In the genomic region with DNA sequence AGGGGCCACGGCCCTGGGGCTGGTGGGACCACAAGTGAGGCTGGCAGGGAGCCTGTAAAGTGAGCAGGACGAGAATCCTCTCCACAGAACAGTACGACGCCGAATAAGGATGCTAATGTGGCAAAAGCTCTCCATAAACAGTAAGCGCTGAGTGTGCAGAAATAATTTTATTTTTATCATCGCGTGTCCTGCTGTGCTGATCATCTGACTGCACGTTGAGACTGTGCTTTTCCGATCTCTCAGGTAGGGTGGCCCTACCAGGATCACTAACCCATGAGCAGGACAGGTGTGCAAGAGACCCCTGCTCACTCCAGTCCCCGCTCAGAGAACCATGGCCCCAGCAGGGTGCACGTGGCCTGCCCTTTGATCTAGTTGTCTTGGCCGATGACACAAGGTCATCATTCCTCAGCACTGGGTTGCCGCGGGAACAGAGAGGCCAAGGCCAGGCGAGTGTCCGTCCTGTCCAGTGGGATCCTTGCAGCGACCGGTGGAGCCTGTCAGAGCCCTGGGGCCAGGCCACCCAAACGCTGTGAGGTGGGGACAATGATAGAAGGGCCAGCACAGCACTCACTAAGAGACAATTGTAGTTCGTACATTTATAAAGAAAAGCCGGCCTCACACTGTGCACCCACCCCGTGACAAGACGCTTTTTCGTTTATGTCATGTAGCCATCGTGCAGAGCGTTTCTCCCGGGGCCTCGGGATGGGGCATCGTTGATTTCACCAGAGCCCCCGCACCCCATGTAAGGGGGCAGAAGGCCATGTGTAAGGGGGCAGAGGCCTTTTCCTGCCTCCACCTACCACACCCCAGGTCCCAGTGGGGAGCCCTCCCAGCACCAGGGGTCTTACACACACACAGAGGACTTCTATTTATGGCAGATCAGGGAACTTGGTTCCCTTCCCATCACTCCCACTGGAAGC, we compare ENCODE assay signal across 1 cellular context.
TF ChIP-seq lines count a peak whose summit lies in the region.

No MANE protein-coding gene starts in this region.

TF ChIP-seq in HepG2, 621 proteins besides CTCF, POLR2A, EP300 and RAD21 (continued from another document and continues in another):
- TF ChIP-seq ZNF782 (CRISPR knock-in tag; IDR thresholded peaks at IDR 0.05; ENCODE audit: borderline replicate concordance) = peak; percentile 50; the same call in 1 of the 2 replicates
- TF ChIP-seq DPF2 (CRISPR knock-in tag; IDR thresholded peaks at IDR 0.05; ENCODE audit: borderline replicate concordance, low read depth) = peak; percentile 40; the same call in 1 of the 2 replicates
- peak; percentile 91 for TF ChIP-seq HNF4A (CRISPR knock-in tag; IDR thresholded peaks at IDR 0.05)
- no peak for TF ChIP-seq NFIB (CRISPR knock-in tag; IDR thresholded peaks at IDR 0.05; ENCODE audit: borderline replicate concordance)
- peak; percentile 78 for TF ChIP-seq TCF7 (IDR thresholded peaks at IDR 0.05; ENCODE audit: low read depth)
- TF ChIP-seq ZNF329 (CRISPR knock-in tag; IDR thresholded peaks at IDR 0.05; ENCODE audit: low read depth) = no peak
- 0 out of 2 replicates have a peak, but pooled peaks have one; percentile 37 for TF ChIP-seq ZNF761 (CRISPR knock-in tag; conservative IDR thresholded peaks at IDR 0.05)
- TF ChIP-seq FOXA3 (CRISPR knock-in tag; IDR thresholded peaks at IDR 0.05) = peak; percentile 70
- TF ChIP-seq ZNF614 (CRISPR knock-in tag; IDR thresholded peaks at IDR 0.05; ENCODE audit: borderline replicate concordance) = peak; percentile 71; the same call in 1 of the 2 replicates
- no peak for TF ChIP-seq SOX13 (IDR thresholded peaks at IDR 0.05)
- peak in 1 of 2 experiments; percentile 72; a peak in 2 of 4 replicates for TF ChIP-seq SOX13 (CRISPR knock-in tag; conservative IDR thresholded peaks at IDR 0.05 in 1 of 2, IDR thresholded peaks at IDR 0.05 in 1 of 2)
- TF ChIP-seq ZNF703 (CRISPR knock-in tag; IDR thresholded peaks at IDR 0.05; ENCODE audit: borderline replicate concordance) = no peak
- TF ChIP-seq ZFX (CRISPR knock-in tag; IDR thresholded peaks at IDR 0.05; ENCODE audit: low read depth) = peak; percentile 64
- TF ChIP-seq MYC (CRISPR knock-in tag; IDR thresholded peaks at IDR 0.05; ENCODE audit: borderline replicate concordance) = peak; percentile 70; the same call in 1 of the 2 replicates
- no peak for TF ChIP-seq TRAFD1 (CRISPR knock-in tag; IDR thresholded peaks at IDR 0.05; ENCODE audit: borderline replicate concordance)
- TF ChIP-seq MTA1 (CRISPR knock-in tag; IDR thresholded peaks at IDR 0.05; ENCODE audit: borderline replicate concordance) = 0 out of 2 replicates have a peak, but pooled peaks have one; percentile 39
- 0 out of 2 replicates have a peak, but pooled peaks have one; percentile 32 for TF ChIP-seq THAP7 (CRISPR knock-in tag; IDR thresholded peaks at IDR 0.05)
- 0 out of 2 replicates have a peak, but pooled peaks have one; percentile 29 for TF ChIP-seq ZSCAN21 (CRISPR knock-in tag; IDR thresholded peaks at IDR 0.05; ENCODE audit: borderline replicate concordance)
- peak; percentile 71; the same call in 1 of the 2 replicates for TF ChIP-seq ZNF121 (CRISPR knock-in tag; IDR thresholded peaks at IDR 0.05)
- no peak for TF ChIP-seq KDM5A (IDR thresholded peaks at IDR 0.05; ENCODE audit: borderline replicate concordance, low read length)
- TF ChIP-seq PREB (CRISPR knock-in tag; IDR thresholded peaks at IDR 0.05) = no peak
- TF ChIP-seq SMC3 (IDR thresholded peaks at IDR 0.05; ENCODE audit: low read length) = no peak
- TF ChIP-seq ZNF747 (CRISPR knock-in tag; IDR thresholded peaks at IDR 0.05; ENCODE audit: borderline replicate concordance) = no peak
- peak; percentile 90; the same call in 1 of the 2 replicates for TF ChIP-seq ZBTB4 (CRISPR knock-in tag; IDR thresholded peaks at IDR 0.05; ENCODE audit: borderline replicate concordance)
- TF ChIP-seq, protein P1, sequence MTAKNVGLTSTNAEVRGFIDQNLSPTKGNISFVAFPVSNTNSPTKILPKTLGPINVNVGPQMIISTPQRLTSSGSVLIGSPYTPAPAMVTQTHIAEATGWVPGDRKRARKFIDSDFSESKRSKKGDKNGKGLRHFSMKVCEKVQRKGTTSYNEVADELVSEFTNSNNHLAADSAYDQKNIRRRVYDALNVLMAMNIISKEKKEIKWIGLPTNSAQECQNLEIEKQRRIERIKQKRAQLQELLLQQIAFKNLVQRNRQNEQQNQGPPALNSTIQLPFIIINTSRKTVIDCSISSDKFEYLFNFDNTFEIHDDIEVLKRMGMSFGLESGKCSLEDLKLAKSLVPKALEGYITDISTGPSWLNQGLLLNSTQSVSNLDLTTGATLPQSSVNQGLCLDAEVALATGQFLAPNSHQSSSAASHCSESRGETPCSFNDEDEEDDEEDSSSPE (CRISPR knock-in tag; IDR thresholded peaks at IDR 0.05) = peak; percentile 63; the same call in 1 of the 2 replicates
- TF ChIP-seq ZNF563 (CRISPR knock-in tag; IDR thresholded peaks at IDR 0.05) = no peak
- no peak for TF ChIP-seq ZNF790 (CRISPR knock-in tag; IDR thresholded peaks at IDR 0.05; ENCODE audit: borderline replicate concordance)
- 0 out of 2 replicates have a peak, but pooled peaks have one; percentile 19 for TF ChIP-seq ZNF501 (CRISPR knock-in tag; IDR thresholded peaks at IDR 0.05)
- TF ChIP-seq ZBTB20 (CRISPR knock-in tag; IDR thresholded peaks at IDR 0.05; ENCODE audit: borderline replicate concordance, low read depth) = peak; percentile 39; the same call in 1 of the 2 replicates
- no peak for TF ChIP-seq ZHX1 (CRISPR knock-in tag; IDR thresholded peaks at IDR 0.05; ENCODE audit: low read depth)
- peak; percentile 52; the same call in 1 of the 2 replicates for TF ChIP-seq ZMYM3 (CRISPR knock-in tag; IDR thresholded peaks at IDR 0.05)
- 0 out of 2 replicates have a peak, but pooled peaks have one; percentile 45 for TF ChIP-seq ZZZ3 (CRISPR knock-in tag; IDR thresholded peaks at IDR 0.05; ENCODE audit: borderline replicate concordance)
- TF ChIP-seq DBP (CRISPR knock-in tag; IDR thresholded peaks at IDR 0.05; ENCODE audit: not compliant biosample characterization) = no peak
- 0 out of 2 replicates have a peak, but pooled peaks have one; percentile 32 for TF ChIP-seq THAP11 (CRISPR knock-in tag; IDR thresholded peaks at IDR 0.05)
- peak; percentile 30; the same call in 1 of the 2 replicates for TF ChIP-seq MEIS1 (CRISPR knock-in tag; IDR thresholded peaks at IDR 0.05; ENCODE audit: borderline replicate concordance)
- TF ChIP-seq TFE3 (CRISPR knock-in tag; IDR thresholded peaks at IDR 0.05) = peak; percentile 83
- peak; percentile 87 for TF ChIP-seq ZBTB43 (CRISPR knock-in tag; conservative IDR thresholded peaks at IDR 0.05)
- peak; percentile 79 for TF ChIP-seq SAP130 (CRISPR knock-in tag; IDR thresholded peaks at IDR 0.05; ENCODE audit: low read depth)
- TF ChIP-seq IKZF1 (IDR thresholded peaks at IDR 0.05) = no peak
- TF ChIP-seq, protein P2, sequence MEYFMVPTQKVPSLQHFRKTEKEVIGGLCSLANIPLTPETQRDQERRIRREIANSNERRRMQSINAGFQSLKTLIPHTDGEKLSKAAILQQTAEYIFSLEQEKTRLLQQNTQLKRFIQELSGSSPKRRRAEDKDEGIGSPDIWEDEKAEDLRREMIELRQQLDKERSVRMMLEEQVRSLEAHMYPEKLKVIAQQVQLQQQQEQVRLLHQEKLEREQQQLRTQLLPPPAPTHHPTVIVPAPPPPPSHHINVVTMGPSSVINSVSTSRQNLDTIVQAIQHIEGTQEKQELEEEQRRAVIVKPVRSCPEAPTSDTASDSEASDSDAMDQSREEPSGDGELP (IDR thresholded peaks at IDR 0.05; ENCODE audit: borderline replicate concordance, low read depth) = no peak
- no peak for TF ChIP-seq SRY (CRISPR knock-in tag; IDR thresholded peaks at IDR 0.05)
- peak; percentile 34; the same call in 1 of the 2 replicates for TF ChIP-seq CBFB (CRISPR knock-in tag; IDR thresholded peaks at IDR 0.05)
